ENCODE assay signal across 19 cellular contexts in genomic region chr6:11637266-11637665, GRCh38.
DNase-seq lines count a peak whose midpoint lies in the region; ATAC-seq, FAIRE-seq and TF ChIP-seq lines count a peak whose summit lies in the region.
"Had no signal": no experiment of that assay in that cellular context is flagged by ENCODE, and none has a peak within 500 bp of the region (broad histone marks: within the 10 kb centered on the region; RNA-seq: fewer than 3 reads in every experiment).

No MANE protein-coding gene starts in this region.

- peaks cover 58% of the 10 kb centered on the region for H3K4me1 Mint-ChIP-seq in osteocyte (ENCODE audit: unreplicated experiment)
- H3K4me1 Mint-ChIP-seq in activated T-helper 1 cell treated with anti-CD3 and anti-CD28 coated beads, Interleukin-12 subunit alpha, Interleukin-12 subunit beta, Interleukin-2, Interleukin-4 antibody, amounts not matched to agents 30 ng/mL and 10 ng/mL and 1 ng/mL, durations not matched to agents 14 hours and 24 hours and 36 hours (ENCODE audit: low read depth), result no peaks in the 10 kb centered on the region
- H3K4me1 Mint-ChIP-seq: IgD-negative memory B cell had no signal

- WGBS in right lobe of liver (ENCODE audit: insufficient coverage, low coverage, low lambda C conversion rate, missing lambda C conversion rate), result 57% methylated on average over 2 of the region's 2 CpGs
- WGBS in HepG2 (ENCODE audit: low lambda C conversion rate), result 19% methylated on average over 2 of the region's 2 CpGs

- POLR2A ChIA-PET in HepG2 (lab: Yijun Ruan, JAX), result no interaction called here

- H3K27ac ChIP-seq in right lobe of liver (no peak overlapping the region), HepG2 (ENCODE audit: extremely low read length, insufficient read depth, low read length) (no peak overlapping the region)
- H3K27ac ChIP-seq: 22Rv1; BLaER1 treated with 17β-estradiol and CSF1 and Interleukin-3, amounts not matched to agents 10 nM and 100 nM; SJCRH30 had no signal

- no peak for TF ChIP-seq RAD21 in HepG2 (CRISPR knock-in tag; IDR thresholded peaks at IDR 0.05)

- no peak for TF ChIP-seq POLR2A in right lobe of liver (IDR thresholded peaks at IDR 0.05)
- TF ChIP-seq POLR2A in HepG2 (IDR thresholded peaks at IDR 0.05; ENCODE audit: insufficient read depth in 1 of 2, low read depth in 2 of 2, low read length in 2 of 2), result no peak

- intact Hi-C loops in right lobe of liver (cut with DNase I) (no loop called here), HepG2 (cut with micrococcal nuclease; ENCODE audit: unreplicated experiment) (no loop called here)
- intact Hi-C loops in activated T-helper 1 cell treated with anti-CD3 and anti-CD28 coated beads, Interleukin-12 subunit alpha, Interleukin-12 subunit beta, Interleukin-2, Interleukin-4 antibody, amounts not matched to agents 30 ng/mL and 10 ng/mL and 1 ng/mL, durations not matched to agents 14 hours and 24 hours and 36 hours (cut with micrococcal nuclease), result no loop called here

- BruUV-seq in HepG2 (replicated peaks; lab: Mats Ljungman, UMichigan), result no TSS peak

- H3K9me3 Mint-ChIP-seq in osteocyte (ENCODE audit: unreplicated experiment), result peaks cover 6% of the 10 kb centered on the region
- no peaks in the 10 kb centered on the region for H3K9me3 Mint-ChIP-seq in activated T-helper 1 cell treated with anti-CD3 and anti-CD28 coated beads, Interleukin-12 subunit alpha, Interleukin-12 subunit beta, Interleukin-2, Interleukin-4 antibody, amounts not matched to agents 30 ng/mL and 10 ng/mL and 1 ng/mL, durations not matched to agents 14 hours and 24 hours and 36 hours
- H3K9me3 Mint-ChIP-seq: IgD-negative memory B cell had no signal

- no peaks in the 10 kb centered on the region for H3K36me3 Mint-ChIP-seq in osteocyte (ENCODE audit: unreplicated experiment)
- H3K36me3 Mint-ChIP-seq in activated T-helper 1 cell treated with anti-CD3 and anti-CD28 coated beads, Interleukin-12 subunit alpha, Interleukin-12 subunit beta, Interleukin-2, Interleukin-4 antibody, amounts not matched to agents 30 ng/mL and 10 ng/mL and 1 ng/mL, durations not matched to agents 14 hours and 24 hours and 36 hours (ENCODE audit: low read depth), result no peaks in the 10 kb centered on the region

- no peaks in the 10 kb centered on the region for H3K79me2 ChIP-seq in HepG2 (ENCODE audit: insufficient read depth, low read length)

- FAIRE-seq in HepG2 (lab: Jason Lieb, UNC), result no peak

- TF ChIP-seq CTCF in right lobe of liver (IDR thresholded peaks at IDR 0.05) (no peak), HepG2 (CRISPR knock-in tag; IDR thresholded peaks at IDR 0.05) (no peak), osteocyte (IDR thresholded peaks at IDR 0.05) (no peak)

- H4K20me1 ChIP-seq in HepG2 (ENCODE audit: insufficient read depth, low read length), result no peaks in the 10 kb centered on the region
- H4K20me1 ChIP-seq: BLaER1 treated with 17β-estradiol and CSF1 and Interleukin-3, amounts not matched to agents 10 nM and 100 nM had no signal

- no peak overlapping the region for H2AFZ ChIP-seq in HepG2 (ENCODE audit: low read length)

- H3K9ac ChIP-seq in HepG2 (ENCODE audit: insufficient read depth, low read depth, low read length), result no peak overlapping the region
- H3K9ac ChIP-seq: BLaER1 treated with 17β-estradiol and CSF1 and Interleukin-3, amounts not matched to agents 10 nM and 100 nM had no signal

- H3K36me3 ChIP-seq in right lobe of liver, result no peaks in the 10 kb centered on the region
- H3K36me3 ChIP-seq in HepG2 (replicated peaks in 1 of 2; ENCODE audit: control insufficient read depth in 1 of 2, insufficient read depth in 2 of 2, low read length in 2 of 2), result no peaks in the 10 kb centered on the region
- H3K36me3 ChIP-seq: BLaER1 treated with 17β-estradiol and CSF1 and Interleukin-3, amounts not matched to agents 10 nM and 100 nM; SJCRH30 had no signal

- peak; percentile 38 to 79 (median 67) for ATAC-seq in right lobe of liver
- no peak for ATAC-seq in HepG2
- ATAC-seq in HG03432 (IDR thresholded peaks at IDR 0.05; ENCODE audit: unreplicated experiment), result no peak

- TF ChIP-seq EP300 in HepG2 (IDR thresholded peaks at IDR 0.05; ENCODE audit: low read depth in 2 of 2, low read length in 2 of 2) (no peak), HepG2 (CRISPR knock-in tag; IDR thresholded peaks at IDR 0.05; ENCODE audit: borderline replicate concordance) (no peak)

- H3K27ac Mint-ChIP-seq in osteocyte (ENCODE audit: unreplicated experiment), result peak overlapping the region; percentile 75
- no peak overlapping the region for H3K27ac Mint-ChIP-seq in activated T-helper 1 cell treated with anti-CD3 and anti-CD28 coated beads, Interleukin-12 subunit alpha, Interleukin-12 subunit beta, Interleukin-2, Interleukin-4 antibody, amounts not matched to agents 30 ng/mL and 10 ng/mL and 1 ng/mL, durations not matched to agents 14 hours and 24 hours and 36 hours
- H3K27ac Mint-ChIP-seq: IgD-negative memory B cell had no signal

- H3K4me2 ChIP-seq in HepG2 (ENCODE audit: low read depth, low read length), result no peak overlapping the region
- H3K4me2 ChIP-seq: BLaER1 treated with 17β-estradiol and CSF1 and Interleukin-3, amounts not matched to agents 10 nM and 100 nM had no signal

- no peaks in the 10 kb centered on the region for H3K9me3 ChIP-seq in right lobe of liver
- no peaks in the 10 kb centered on the region for H3K9me3 ChIP-seq in HepG2 (ENCODE audit: low read length)
- H3K9me3 ChIP-seq: SJCRH30 had no signal

- H3K4me1 ChIP-seq in right lobe of liver (peaks cover 0 to 10% (median 0%) of the 10 kb centered on the region in 4 donors), HepG2 (ENCODE audit: insufficient read depth, low read length) (no peaks in the 10 kb centered on the region)
- H3K4me1 ChIP-seq: SJCRH30 had no signal

- no peak overlapping the region for H3K4me3 ChIP-seq in right lobe of liver
- no peak overlapping the region for H3K4me3 ChIP-seq in HepG2 (replicated peaks in 1 of 3; ENCODE audit: insufficient read depth in 1 of 3, low read depth in 2 of 3, low read length in 3 of 3)
- H3K4me3 ChIP-seq: BLaER1 treated with 17β-estradiol and CSF1 and Interleukin-3, amounts not matched to agents 10 nM and 100 nM; SJCRH30 had no signal

- H3K4me3 Mint-ChIP-seq in osteocyte (ENCODE audit: unreplicated experiment), result no peak overlapping the region
- H3K4me3 Mint-ChIP-seq in activated T-helper 1 cell treated with anti-CD3 and anti-CD28 coated beads, Interleukin-12 subunit alpha, Interleukin-12 subunit beta, Interleukin-2, Interleukin-4 antibody, amounts not matched to agents 30 ng/mL and 10 ng/mL and 1 ng/mL, durations not matched to agents 14 hours and 24 hours and 36 hours, result no peak overlapping the region
- H3K4me3 Mint-ChIP-seq: IgD-negative memory B cell had no signal

- DNase-seq in right lobe of liver, result no peak
- DNase-seq in HepG2 (ENCODE audit: low spot score), result no peak
- DNase-seq in fibroblast of peridontal ligament (ENCODE audit: extremely low read depth), result peak; percentile 51
- no peak for DNase-seq in osteocyte (ENCODE audit: extremely low spot score, unreplicated experiment)
- no peak for DNase-seq in activated T-helper 1 cell treated with anti-CD3 and anti-CD28 coated beads, Interleukin-12 subunit alpha, Interleukin-12 subunit beta, Interleukin-2, Interleukin-4 antibody, amounts not matched to agents 30 ng/mL and 10 ng/mL and 1 ng/mL, durations not matched to agents 14 hours and 24 hours and 36 hours (ENCODE audit: low spot score)
- DNase-seq in stimulated activated naive CD4-positive, alpha-beta T cell (lab: John Stamatoyannopoulos, UW), result no peak
- no peak for DNase-seq in superior temporal gyrus (ENCODE audit: extremely low spot score)
- DNase-seq: H7; NCI-H1436 treated with DMSO at 0.1 percent for 48 hours; NCI-H2227 treated with DMSO at 0.1 percent for 48 hours; NCI-H524 treated with DMSO at 0.1 percent for 48 hours; NK-92 treated with Interleukin-12 subunit alpha and Interleukin-12 subunit beta, amount 100 ng/mL, for 24 hours; OCI-M1; RPMI8226; SJCRH30 had no signal

- CTCF ChIA-PET in HepG2 (lab: Yijun Ruan, JAX; ENCODE audit: low intra/inter-chr PET ratio, low total read pairs), result no interaction called here

- H3K27me3 ChIP-seq in right lobe of liver (no peaks in the 10 kb centered on the region), HepG2 (ENCODE audit: control insufficient read depth in 1 of 2, insufficient read depth in 2 of 2, low read length in 2 of 2) (peaks cover 0 to 11% of the 10 kb centered on the region in 2 experiments; a peak in 4 of 5 replicates)
- H3K27me3 ChIP-seq: BLaER1 treated with 17β-estradiol and CSF1 and Interleukin-3, amounts not matched to agents 10 nM and 100 nM; SJCRH30 had no signal

- no peaks in the 10 kb centered on the region for H3K27me3 Mint-ChIP-seq in osteocyte (ENCODE audit: unreplicated experiment)
- peaks cover 8% of the 10 kb centered on the region for H3K27me3 Mint-ChIP-seq in activated T-helper 1 cell treated with anti-CD3 and anti-CD28 coated beads, Interleukin-12 subunit alpha, Interleukin-12 subunit beta, Interleukin-2, Interleukin-4 antibody, amounts not matched to agents 30 ng/mL and 10 ng/mL and 1 ng/mL, durations not matched to agents 14 hours and 24 hours and 36 hours (ENCODE audit: insufficient read depth)

- in situ Hi-C loops in HepG2 (cut with HindIII; ENCODE audit: extremely low pct_ligation_motif_present, low pct_unique_long_range_greater_than_20kb), result no loop called here

TF ChIP-seq in HepG2, 621 proteins besides CTCF, POLR2A, EP300 and RAD21:
- TF ChIP-seq ZNF562 (CRISPR knock-in tag; IDR thresholded peaks at IDR 0.05; ENCODE audit: borderline replicate concordance), result no peak
- TF ChIP-seq ATF7-NPFF (CRISPR knock-in tag; IDR thresholded peaks at IDR 0.05; ENCODE audit: low read depth), result no peak
- no peak for TF ChIP-seq RAD51 (IDR thresholded peaks at IDR 0.05; ENCODE audit: borderline replicate concordance)
- TF ChIP-seq, protein P1, sequence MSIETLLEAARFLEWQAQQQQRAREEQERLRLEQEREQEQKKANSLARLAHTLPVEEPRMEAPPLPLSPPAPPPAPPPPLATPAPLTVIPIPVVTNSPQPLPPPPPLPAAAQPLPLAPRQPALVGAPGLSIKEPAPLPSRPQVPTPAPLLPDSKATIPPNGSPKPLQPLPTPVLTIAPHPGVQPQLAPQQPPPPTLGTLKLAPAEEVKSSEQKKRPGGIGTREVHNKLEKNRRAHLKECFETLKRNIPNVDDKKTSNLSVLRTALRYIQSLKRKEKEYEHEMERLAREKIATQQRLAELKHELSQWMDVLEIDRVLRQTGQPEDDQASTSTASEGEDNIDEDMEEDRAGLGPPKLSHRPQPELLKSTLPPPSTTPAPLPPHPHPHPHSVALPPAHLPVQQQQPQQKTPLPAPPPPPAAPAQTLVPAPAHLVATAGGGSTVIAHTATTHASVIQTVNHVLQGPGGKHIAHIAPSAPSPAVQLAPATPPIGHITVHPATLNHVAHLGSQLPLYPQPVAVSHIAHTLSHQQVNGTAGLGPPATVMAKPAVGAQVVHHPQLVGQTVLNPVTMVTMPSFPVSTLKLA (IDR thresholded peaks at IDR 0.05), result no peak

Comparison
In these comparisons a context has a peak if more than half of its experiments do, and no peak if none do; other contexts are left out.
1. ATAC-seq: peak in right lobe of liver (4 of 4); none in HepG2 (single experiment) and HG03432 (single experiment).